Comparison of ENCODE assay signal across 1 cellular context in the genomic region with DNA sequence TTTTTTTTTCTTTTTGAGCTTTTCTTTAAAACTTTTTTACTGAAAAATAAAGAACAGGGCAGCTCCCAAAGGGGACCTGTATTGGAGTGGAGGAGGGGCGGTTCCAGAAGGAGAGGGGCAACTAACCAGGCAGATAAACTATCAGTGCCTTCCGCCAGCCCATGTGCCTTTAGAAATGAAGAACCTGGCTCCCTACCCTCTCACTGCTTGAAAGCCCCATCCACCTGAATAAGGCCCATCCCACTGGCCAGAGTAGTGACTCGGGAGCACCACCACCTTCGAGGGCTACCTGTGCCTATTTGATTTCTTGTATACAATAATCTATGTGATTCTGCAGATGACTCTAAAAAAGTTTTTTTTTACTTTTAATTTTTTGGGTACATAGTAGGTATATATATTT.
TF ChIP-seq lines count a peak whose summit lies in the region.

No MANE protein-coding gene starts in this region.

TF ChIP-seq in WTC11, 78 proteins besides CTCF, POLR2A, EP300 and RAD21 (continued from another document):
- TF ChIP-seq, protein P1, sequence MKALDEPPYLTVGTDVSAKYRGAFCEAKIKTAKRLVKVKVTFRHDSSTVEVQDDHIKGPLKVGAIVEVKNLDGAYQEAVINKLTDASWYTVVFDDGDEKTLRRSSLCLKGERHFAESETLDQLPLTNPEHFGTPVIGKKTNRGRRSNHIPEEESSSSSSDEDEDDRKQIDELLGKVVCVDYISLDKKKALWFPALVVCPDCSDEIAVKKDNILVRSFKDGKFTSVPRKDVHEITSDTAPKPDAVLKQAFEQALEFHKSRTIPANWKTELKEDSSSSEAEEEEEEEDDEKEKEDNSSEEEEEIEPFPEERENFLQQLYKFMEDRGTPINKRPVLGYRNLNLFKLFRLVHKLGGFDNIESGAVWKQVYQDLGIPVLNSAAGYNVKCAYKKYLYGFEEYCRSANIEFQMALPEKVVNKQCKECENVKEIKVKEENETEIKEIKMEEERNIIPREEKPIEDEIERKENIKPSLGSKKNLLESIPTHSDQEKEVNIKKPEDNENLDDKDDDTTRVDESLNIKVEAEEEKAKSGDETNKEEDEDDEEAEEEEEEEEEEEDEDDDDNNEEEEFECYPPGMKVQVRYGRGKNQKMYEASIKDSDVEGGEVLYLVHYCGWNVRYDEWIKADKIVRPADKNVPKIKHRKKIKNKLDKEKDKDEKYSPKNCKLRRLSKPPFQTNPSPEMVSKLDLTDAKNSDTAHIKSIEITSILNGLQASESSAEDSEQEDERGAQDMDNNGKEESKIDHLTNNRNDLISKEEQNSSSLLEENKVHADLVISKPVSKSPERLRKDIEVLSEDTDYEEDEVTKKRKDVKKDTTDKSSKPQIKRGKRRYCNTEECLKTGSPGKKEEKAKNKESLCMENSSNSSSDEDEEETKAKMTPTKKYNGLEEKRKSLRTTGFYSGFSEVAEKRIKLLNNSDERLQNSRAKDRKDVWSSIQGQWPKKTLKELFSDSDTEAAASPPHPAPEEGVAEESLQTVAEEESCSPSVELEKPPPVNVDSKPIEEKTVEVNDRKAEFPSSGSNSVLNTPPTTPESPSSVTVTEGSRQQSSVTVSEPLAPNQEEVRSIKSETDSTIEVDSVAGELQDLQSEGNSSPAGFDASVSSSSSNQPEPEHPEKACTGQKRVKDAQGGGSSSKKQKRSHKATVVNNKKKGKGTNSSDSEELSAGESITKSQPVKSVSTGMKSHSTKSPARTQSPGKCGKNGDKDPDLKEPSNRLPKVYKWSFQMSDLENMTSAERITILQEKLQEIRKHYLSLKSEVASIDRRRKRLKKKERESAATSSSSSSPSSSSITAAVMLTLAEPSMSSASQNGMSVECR (CRISPR knock-in tag; IDR thresholded peaks at IDR 0.05; ENCODE audit: borderline replicate concordance) = no peak
- TF ChIP-seq RELA (CRISPR knock-in tag; IDR thresholded peaks at IDR 0.05; ENCODE audit: borderline replicate concordance) (no peak), RORB (CRISPR knock-in tag; IDR thresholded peaks at IDR 0.05) (no peak), MYBL2 (CRISPR knock-in tag; IDR thresholded peaks at IDR 0.05) (no peak), EMX1 (CRISPR knock-in tag; IDR thresholded peaks at IDR 0.05) (no peak), ZNF396 (CRISPR knock-in tag; IDR thresholded peaks at IDR 0.05; ENCODE audit: borderline replicate concordance) (no peak)
TF ChIP-seq in WTC11: peak in this region for 0.
